Comparison of ENCODE assay signal across 11 cellular contexts in the genomic region with DNA sequence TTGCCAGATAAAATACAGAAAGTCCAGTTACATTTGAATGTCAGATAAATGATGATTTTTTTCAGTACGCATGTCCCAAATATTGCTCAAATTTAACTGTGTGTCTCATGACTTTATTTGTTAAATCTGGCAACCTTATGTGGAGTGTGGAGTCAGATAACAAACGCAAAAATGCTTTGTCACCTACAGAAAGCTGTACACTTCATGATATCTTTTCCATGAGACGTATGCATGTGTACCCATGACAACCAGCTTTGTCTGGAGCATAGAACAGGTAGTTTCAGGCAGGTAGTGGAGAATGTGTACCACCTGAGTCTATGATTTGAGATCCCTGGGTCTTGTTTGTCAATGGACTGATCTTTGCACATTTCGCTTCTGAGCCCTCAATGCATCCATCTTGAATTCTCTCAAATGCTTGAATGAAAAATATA.
A peak's percentile ranks its signal among the peaks of the same experiment; 100 is the strongest.
DNase-seq lines count a peak whose midpoint lies in the region; ATAC-seq, FAIRE-seq and TF ChIP-seq lines count a peak whose summit lies in the region.
"Had no signal": no experiment of that assay in that cellular context is flagged by ENCODE, and none has a peak within 500 bp of the region (broad histone marks: within the 10 kb centered on the region; RNA-seq: fewer than 3 reads in every experiment).

No MANE protein-coding gene starts in this region.

- H3K4me2 ChIP-seq in GM12878 (ENCODE audit: control insufficient read depth, insufficient read depth): no peak overlapping the region

- H3K79me2 ChIP-seq in GM12878 (ENCODE audit: control insufficient read depth, insufficient read depth, low read length): no peaks in the 10 kb centered on the region

- ATAC-seq in heart right ventricle (no peak), Right ventricle myocardium superior (ENCODE audit: poor library complexity) (no peak), GM12878 (no peak), lower lobe of right lung (no peak), HG02973 (IDR thresholded peaks at IDR 0.05; ENCODE audit: unreplicated experiment) (no peak)

- no TSS peak for BruUV-seq in GM12878 (replicated peaks; lab: Mats Ljungman, UMichigan)

- TF ChIP-seq EP300 in GM12878 (IDR thresholded peaks at IDR 0.05; ENCODE audit: borderline replicate concordance in 1 of 2, control insufficient read depth in 1 of 2, low read depth in 2 of 2, low read length in 2 of 2): no peak

- no peak for TF ChIP-seq POLR2A in GM12878 (IDR thresholded peaks at IDR 0.05; ENCODE audit: low read depth, low read length)
- TF ChIP-seq POLR2A in uterus (IDR thresholded peaks at IDR 0.05): no peak

- H3K9ac ChIP-seq in GM12878 (ENCODE audit: control insufficient read depth, insufficient read depth, low read length): no peak overlapping the region

- peak overlapping the region; percentile 55; the same call in 1 of the 2 replicates for H2AFZ ChIP-seq in GM12878 (ENCODE audit: control insufficient read depth, low read depth, low read length)

- CTCF ChIA-PET in GM12878 (lab: Yijun Ruan, JAX): no interaction called here

- DNase-seq in heart right ventricle (no peak), Right ventricle myocardium superior (no peak), GM12878 (ENCODE audit: low read depth, low spot score) (no peak), lower lobe of right lung (no peak), uterus (no peak), occipital lobe (lab: John Stamatoyannopoulos, UW) (no peak), DMS114 treated with DMSO at 0.1 percent for 48 hours (lab: John Stamatoyannopoulos, UW; ENCODE audit: unreplicated experiment) (no peak)
- DNase-seq: H7, NCI-H524 had no signal

- H3K9me3 ChIP-seq in heart right ventricle (no peaks in the 10 kb centered on the region), GM12878 (replicated peaks; ENCODE audit: control insufficient read depth, insufficient read depth, low read length) (no peaks in the 10 kb centered on the region), lower lobe of right lung (no peaks in the 10 kb centered on the region), uterus (no peaks in the 10 kb centered on the region)

- RAD21 ChIA-PET in GM12878 (lab: Charles Lee; ENCODE audit: unreplicated experiment): interaction anchor here (1.1 kb wide), 1 partner anchor 143 kb away, joined by 3 read pairs; no protein-coding TSS in a partner anchor

- TF ChIP-seq RAD21 in GM12878 (IDR thresholded peaks at IDR 0.05; ENCODE audit: insufficient read depth, low read depth, low read length): no peak

- SMC1A ChIA-PET in GM12878 (lab: Charles Lee; ENCODE audit: uncharacterized antibody, unreplicated experiment): interaction anchor here (0.8 to 12.0 kb wide), 5 partner anchors 19 to 49 kb away, joined by 3 to 271 read pairs (median 4); no protein-coding TSS in a partner anchor

- H3K4me1 ChIP-seq in heart right ventricle (peaks cover 0 to 59% (median 14%) of the 10 kb centered on the region in 9 donors), GM12878 (ENCODE audit: control insufficient read depth, insufficient read depth, low read length) (peaks cover 43% of the 10 kb centered on the region), lower lobe of right lung (peaks cover 40% of the 10 kb centered on the region), uterus (peaks cover 0 to 6% of the 10 kb centered on the region in 2 donors)

- H3K27me3 ChIP-seq in heart right ventricle: no peaks in the 10 kb centered on the region
- H3K27me3 ChIP-seq in GM12878 (replicated peaks in 1 of 2; ENCODE audit: control insufficient read depth in 2 of 2, insufficient read depth in 2 of 2, low read length in 1 of 2): no peaks in the 10 kb centered on the region
- no peaks in the 10 kb centered on the region for H3K27me3 ChIP-seq in lower lobe of right lung (ENCODE audit: low read depth)
- H3K27me3 ChIP-seq in uterus: no peaks in the 10 kb centered on the region
- H3K27me3 ChIP-seq: cardiac muscle cell had no signal

- 86 to 94% methylated on average over 4 of the region's 4 CpGs for WGBS in heart right ventricle, 2 donors
- 89% methylated on average over 4 of the region's 4 CpGs for WGBS in GM12878 (ENCODE audit: insufficient coverage, insufficient replicate concordance, low lambda C conversion rate, missing lambda C conversion rate)

- H3K27ac ChIP-seq in heart right ventricle (peak overlapping the region in 6 of 10 donors; percentile 24 to 91 (median 60)), GM12878 (ENCODE audit: control insufficient read depth, insufficient read depth) (no peak overlapping the region), lower lobe of right lung (peak overlapping the region; percentile 69), uterus (peak overlapping the region; percentile 47 to 74)
- H3K27ac ChIP-seq: cardiac muscle cell had no signal

- no peak overlapping the region for H3K4me3 ChIP-seq in heart right ventricle
- H3K4me3 ChIP-seq in GM12878: no peak overlapping the region
- H3K4me3 ChIP-seq in lower lobe of right lung: no peak overlapping the region
- H3K4me3 ChIP-seq in uterus: no peak overlapping the region
- H3K4me3 ChIP-seq: cardiac muscle cell had no signal

- H3K36me3 ChIP-seq in heart right ventricle (no peaks in the 10 kb centered on the region), GM12878 (ENCODE audit: control insufficient read depth in 2 of 2, insufficient read depth in 2 of 2, low read length in 1 of 2) (no peaks in the 10 kb centered on the region), lower lobe of right lung (no peaks in the 10 kb centered on the region), uterus (no peaks in the 10 kb centered on the region)
- H3K36me3 ChIP-seq: cardiac muscle cell had no signal

- no peak for TF ChIP-seq CTCF in heart right ventricle (IDR thresholded peaks at IDR 0.05)
- TF ChIP-seq CTCF in GM12878 (IDR thresholded peaks at IDR 0.05 in 2 of 3, conservative IDR thresholded peaks at IDR 0.05 in 1 of 3; ENCODE audit: control insufficient read depth in 2 of 3, extremely low read depth in 1 of 3, insufficient read depth in 1 of 3, low read depth in 3 of 3, low read length in 3 of 3): no peak
- TF ChIP-seq CTCF in lower lobe of right lung (IDR thresholded peaks at IDR 0.05): no peak
- no peak for TF ChIP-seq CTCF in uterus (IDR thresholded peaks at IDR 0.05)

- FAIRE-seq in GM12878 (lab: Jason Lieb, UNC): peak; percentile 7

- in situ Hi-C loops in GM12878 (cut with MboI): no loop called here

- intact Hi-C loops in heart right ventricle (cut with DNase I): no loop called here
- intact Hi-C loops in Right ventricle myocardium superior (cut with DNase I): no loop called here
- intact Hi-C loops in GM12878 (cut with micrococcal nuclease; ENCODE audit: unreplicated experiment): loop anchor here (10.0 kb wide), 1 partner anchor 98 kb away; no protein-coding TSS in a partner anchor
- intact Hi-C loops in lower lobe of right lung (cut with DNase I): no loop called here
- intact Hi-C loops in uterus (cut with DNase I; ENCODE audit: low total_unique reads): no loop called here

- POLR2A ChIA-PET in GM12878 (lab: Charles Lee): interaction anchor here (0.5 to 1.3 kb wide), 2 partner anchors 30 to 147 kb away, joined by 3 to 4 read pairs; no protein-coding TSS in a partner anchor

- no peaks in the 10 kb centered on the region for H4K20me1 ChIP-seq in GM12878 (ENCODE audit: control insufficient read depth, insufficient read depth)

TF ChIP-seq in GM12878, 131 proteins besides CTCF, POLR2A, EP300 and RAD21:
- no peak for TF ChIP-seq PRDM15 (CRISPR knock-in tag; IDR thresholded peaks at IDR 0.05)
- no peak for TF ChIP-seq SUZ12 (IDR thresholded peaks at IDR 0.05; ENCODE audit: unreplicated experiment)
- TF ChIP-seq NBN (IDR thresholded peaks at IDR 0.05): no peak
- no peak for TF ChIP-seq SREBF1 (IDR thresholded peaks at IDR 0.05; ENCODE audit: low read length)
- no peak for TF ChIP-seq RB1 (IDR thresholded peaks at IDR 0.05; ENCODE audit: borderline replicate concordance)
- no peak for TF ChIP-seq RUNX3 (IDR thresholded peaks at IDR 0.05; ENCODE audit: low read length)
TF ChIP-seq in GM12878: peak in this region for 0.
